Comparison of ENCODE assay signal across 19 cellular contexts in the genomic region with DNA sequence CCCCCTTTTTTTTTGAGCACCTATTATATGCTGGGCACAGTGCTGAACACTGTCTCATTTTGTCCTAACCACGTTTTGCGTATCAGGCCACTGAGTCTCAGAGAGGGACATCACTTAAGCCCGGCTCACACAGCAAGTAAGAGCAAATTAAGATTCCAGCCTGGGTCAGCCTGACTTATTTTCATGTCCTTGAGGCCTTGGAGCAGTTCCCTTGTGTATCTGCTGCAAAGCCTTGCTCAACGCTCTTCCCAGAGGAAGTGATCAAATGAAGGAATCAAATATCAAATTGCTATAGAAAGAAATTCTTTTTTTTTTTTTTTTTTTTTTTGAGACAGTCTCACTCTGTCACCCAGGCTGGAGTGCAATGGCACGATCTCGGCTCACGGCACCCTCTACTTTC. TPM values are rescaled to one million over a fixed set of nuclear protein-coding genes. Genes with fewer than 3 reads are reported as not detected.
DNase-seq lines count a peak whose midpoint lies in the region; ATAC-seq and TF ChIP-seq lines count a peak whose summit lies in the region.
"Had no signal": no experiment of that assay in that cellular context is flagged by ENCODE, and none has a peak within 500 bp of the region (broad histone marks: within the 10 kb centered on the region; RNA-seq: fewer than 3 reads in every experiment).

No MANE protein-coding gene starts in this region.

- no peaks in the 10 kb centered on the region for H3K9me3 ChIP-seq in stomach

- no peak for TF ChIP-seq POLR2A in stomach (IDR thresholded peaks at IDR 0.05)

- WGBS in stomach, 5 donors: 87 to 95% (median 89%) methylated on average over 7 of the region's 7 CpGs

- H3K36me3 ChIP-seq in stomach: peaks cover 0 to 6% (median 0%) of the 10 kb centered on the region in 4 donors

- DNase-seq in AG10803 (ENCODE audit: low read depth): peak; percentile 42
- DNase-seq in foreskin fibroblast: peak; percentile 58 to 71
- no peak for DNase-seq in stomach
- DNase-seq in UCSD-AML1 (lab: John Stamatoyannopoulos, UW; ENCODE audit: unreplicated experiment): no peak
- DNase-seq in foreskin keratinocyte: no peak
- DNase-seq: CD8-positive, alpha-beta T cell; DND-41; HFFc6; KG1; NCI-H1092 treated with DMSO at 0.1 percent for 48 hours; NCI-H187 treated with DMSO at 0.1 percent for 48 hours; NCI-H2171; NCI-H446 treated with DMSO at 0.1 percent for 48 hours; NCI-H748 treated with DMSO at 0.1 percent for 48 hours; SIG-M5 had no signal

- no peaks in the 10 kb centered on the region for H3K36me3 Mint-ChIP-seq in activated T-helper 17 cell treated with anti-CD3 and anti-CD28 coated beads, Interleukin-2, amount 50 U/mL, for 72 hours (ENCODE audit: low read depth)

- H3K27me3 Mint-ChIP-seq in activated T-helper 17 cell treated with anti-CD3 and anti-CD28 coated beads, Interleukin-2, amount 50 U/mL, for 72 hours: no peaks in the 10 kb centered on the region
- H3K27me3 Mint-ChIP-seq: B cell had no signal

- no peaks in the 10 kb centered on the region for H3K27me3 ChIP-seq in stomach
- H3K27me3 ChIP-seq in foreskin keratinocyte: no peaks in the 10 kb centered on the region

- H3K27ac Mint-ChIP-seq in activated T-helper 17 cell treated with anti-CD3 and anti-CD28 coated beads, Interleukin-2, amount 50 U/mL, for 72 hours: peak overlapping the region; percentile 43
- H3K27ac Mint-ChIP-seq: B cell; CD8-positive, alpha-beta T cell; HFFc6 had no signal

- H3K4me1 ChIP-seq in stomach (peaks cover 61 to 85% (median 80%) of the 10 kb centered on the region in 4 donors), foreskin keratinocyte (peaks cover 24% of the 10 kb centered on the region)

- TF ChIP-seq EP300 in stomach (IDR thresholded peaks at IDR 0.05): no peak

- H3K4me3 ChIP-seq in AG10803 (ENCODE audit: low read length) (no peak overlapping the region), foreskin fibroblast (ENCODE audit: low read depth in 1 of 2, low read length in 2 of 2) (no peak overlapping the region), stomach (no peak overlapping the region)

- no peak for ATAC-seq in activated T-helper 17 cell treated with anti-CD3 and anti-CD28 coated beads, Interleukin-2, amount 50 U/mL, for 72 hours (replicated peaks)
- ATAC-seq in GM18870 (IDR thresholded peaks at IDR 0.05; ENCODE audit: unreplicated experiment): no peak
- ATAC-seq in GM21381 (IDR thresholded peaks at IDR 0.05; ENCODE audit: unreplicated experiment): no peak
- no peak for ATAC-seq in foreskin keratinocyte
- ATAC-seq: CD8-positive, alpha-beta T cell had no signal

- H3K27ac ChIP-seq in stomach: peak overlapping the region in 3 of 5 donors; percentile 2 to 98 (median 89)
- no peak overlapping the region for H3K27ac ChIP-seq in foreskin keratinocyte

- intact Hi-C loops in stomach (cut with DNase I; ENCODE audit: low total_unique reads): no loop called here

- peaks cover 21% of the 10 kb centered on the region for H3K4me1 Mint-ChIP-seq in activated T-helper 17 cell treated with anti-CD3 and anti-CD28 coated beads, Interleukin-2, amount 50 U/mL, for 72 hours

- H3K4me3 Mint-ChIP-seq in activated T-helper 17 cell treated with anti-CD3 and anti-CD28 coated beads, Interleukin-2, amount 50 U/mL, for 72 hours: no peak overlapping the region
- H3K4me3 Mint-ChIP-seq: B cell; CD8-positive, alpha-beta T cell; HFFc6 had no signal

- no peak for TF ChIP-seq CTCF in AG10803 (conservative IDR thresholded peaks at IDR 0.05; ENCODE audit: low read length)
- no peak for TF ChIP-seq CTCF in foreskin fibroblast (IDR thresholded peaks at IDR 0.05; ENCODE audit: low read depth, low read length)
- TF ChIP-seq CTCF in stomach (IDR thresholded peaks at IDR 0.05): no peak
- no peak for TF ChIP-seq CTCF in foreskin keratinocyte (conservative IDR thresholded peaks at IDR 0.05)

- no peaks in the 10 kb centered on the region for H3K9me3 Mint-ChIP-seq in activated T-helper 17 cell treated with anti-CD3 and anti-CD28 coated beads, Interleukin-2, amount 50 U/mL, for 72 hours
- H3K9me3 Mint-ChIP-seq: CD8-positive, alpha-beta T cell; HFFc6 had no signal

RNA-seq across cellular contexts. Expression of gene ERGIC1, which starts 30.7 kb away (rescaled TPM):
- total RNA-seq in activated T-helper 17 cell treated with anti-CD3 and anti-CD28 coated beads, Interleukin-2, amount 50 U/mL, for 72 hours: 10 to 100 TPM; 34.0 to 35.7 TPM
- total RNA-seq in stomach (100 to 1,000 TPM in 4 of 5 donors, 10 to 100 TPM in 1; 98.8 to 293 (median 137) TPM), foreskin keratinocyte (86.8 and 90.9 TPM in 2 replicates)
- polyA plus RNA-seq in stomach (10 to 100 TPM; 54.5 to 95.3 (median 83.7) TPM), foreskin keratinocyte (54.3 and 61.3 TPM in 2 replicates)

Comparison
In these comparisons a context has a peak if more than half of its experiments do, and no peak if none do; other contexts are left out.
1. DNase-seq: peak in AG10803 (single experiment) and foreskin fibroblast (2 of 2); none in stomach (single experiment), UCSD-AML1 (single experiment) and foreskin keratinocyte (0 of 2).